ENCODE assay signal across 6 cellular contexts in genomic region chr4:932713-933070, GRCh38. TPM values are rescaled to one million over a fixed set of nuclear protein-coding genes. Genes with fewer than 3 reads are reported as not detected.
A peak's percentile ranks its signal among the peaks of the same experiment; 100 is the strongest.
DNase-seq lines count a peak whose midpoint lies in the region; ATAC-seq and TF ChIP-seq lines count a peak whose summit lies in the region.

No MANE protein-coding gene starts in this region.

- peak; percentile 6 for ATAC-seq in activated CD4-positive, alpha-beta T cell treated with anti-CD3 and anti-CD28 coated beads for 36 hours

- DNase-seq in activated CD4-positive, alpha-beta T cell treated with anti-CD3 and anti-CD28 coated beads for 36 hours, result no peak
- no peak for DNase-seq in activated CD4-positive, alpha-beta T cell treated with anti-CD3 and anti-CD28 coated beads for 1 hour
- no peak for DNase-seq in NCI-H187 treated with DMSO at 0.1 percent for 48 hours (lab: John Stamatoyannopoulos, UW)
- no peak for DNase-seq in NCI-H2029 (lab: John Stamatoyannopoulos, UW)

- H3K27ac Mint-ChIP-seq in activated CD4-positive, alpha-beta T cell treated with anti-CD3 and anti-CD28 coated beads for 36 hours, result peak overlapping the region; percentile 89
- H3K27ac Mint-ChIP-seq in brain, result peak overlapping the region; percentile 94 to 98 (median 95)
- H3K27ac Mint-ChIP-seq in nephron, result peak overlapping the region; percentile 73 to 90 (median 90)

- POLR2A ChIA-PET in activated CD4-positive, alpha-beta T cell treated with anti-CD3 and anti-CD28 coated beads for 36 hours (lab: Charles Lee), result interaction anchor here (1.0 to 1.7 kb wide), 3 partner anchors 40 to 151 kb away, joined by 3 to 5 read pairs (median 4); partner anchors contain the start of gene DGKQ

- intact Hi-C loops in activated CD4-positive, alpha-beta T cell treated with anti-CD3 and anti-CD28 coated beads for 36 hours (cut with DNase I, micrococcal nuclease), result loop anchor here (1.0 to 5.0 kb wide), 16 partner anchors 41 to 939 kb away; partner anchors contain the start of genes ATP5ME (in 1 of the 2), CTBP1 (in 1 of the 2), DGKQ (in 1 of the 2) and IDUA (in 1 of the 2)

- H3K36me3 Mint-ChIP-seq in activated CD4-positive, alpha-beta T cell treated with anti-CD3 and anti-CD28 coated beads for 36 hours (ENCODE audit: low read depth), result no peaks in the 10 kb centered on the region
- no peaks in the 10 kb centered on the region for H3K36me3 Mint-ChIP-seq in brain
- no peaks in the 10 kb centered on the region for H3K36me3 Mint-ChIP-seq in nephron (ENCODE audit: low read depth)

- TF ChIP-seq CTCF in brain (conservative IDR thresholded peaks at IDR 0.05), result no peak
- no peak for TF ChIP-seq CTCF in nephron (IDR thresholded peaks at IDR 0.05; ENCODE audit: unreplicated experiment in 3 of 3)

- no peaks in the 10 kb centered on the region for H3K9me3 Mint-ChIP-seq in activated CD4-positive, alpha-beta T cell treated with anti-CD3 and anti-CD28 coated beads for 36 hours (ENCODE audit: low read depth)
- H3K9me3 Mint-ChIP-seq in brain, result no peaks in the 10 kb centered on the region
- H3K9me3 Mint-ChIP-seq in nephron, result no peaks in the 10 kb centered on the region

- H3K4me1 Mint-ChIP-seq in activated CD4-positive, alpha-beta T cell treated with anti-CD3 and anti-CD28 coated beads for 36 hours, result peaks cover 29% of the 10 kb centered on the region
- H3K4me1 Mint-ChIP-seq in brain (peaks cover 34% of the 10 kb centered on the region), nephron (peaks cover 21% of the 10 kb centered on the region)

- no peaks in the 10 kb centered on the region for H3K27me3 Mint-ChIP-seq in activated CD4-positive, alpha-beta T cell treated with anti-CD3 and anti-CD28 coated beads for 36 hours
- H3K27me3 Mint-ChIP-seq in brain, result peaks cover 11% of the 10 kb centered on the region
- H3K27me3 Mint-ChIP-seq in nephron (ENCODE audit: low read depth), result no peaks in the 10 kb centered on the region

- H3K4me3 Mint-ChIP-seq in activated CD4-positive, alpha-beta T cell treated with anti-CD3 and anti-CD28 coated beads for 36 hours, result peak overlapping the region; percentile 87
- H3K4me3 Mint-ChIP-seq in brain (peak overlapping the region; percentile 96 to 98 (median 97)), nephron (peak overlapping the region; percentile 95 to 98 (median 96))

- CTCF ChIA-PET in activated CD4-positive, alpha-beta T cell treated with anti-CD3 and anti-CD28 coated beads for 36 hours (lab: Charles Lee), result interaction anchor here (0.6 to 2.7 kb wide), 5 partner anchors 9 to 235 kb away, joined by 3 to 8 read pairs (median 4); no protein-coding TSS in a partner anchor

RNA-seq across cellular contexts. Expression of gene TMEM175, which starts 0.4 kb away (rescaled TPM):
- 10 to 100 TPM; 15.2 to 17.3 TPM for total RNA-seq in activated CD4-positive, alpha-beta T cell treated with anti-CD3 and anti-CD28 coated beads for 36 hours
- 61.5 TPM for polyA plus RNA-seq in brain (ENCODE audit: insufficient read depth, low read depth, low replicate concordance)

RNA-seq across cellular contexts. Expression of gene GAK, which starts 0.6 kb away (rescaled TPM):
- total RNA-seq in activated CD4-positive, alpha-beta T cell treated with anti-CD3 and anti-CD28 coated beads for 36 hours, result 10 to 100 TPM; 82.9 to 88.0 TPM
- polyA plus RNA-seq in brain (ENCODE audit: insufficient read depth, low read depth, low replicate concordance), result 71.3 TPM

RNA-seq across cellular contexts. Expression of gene DGKQ, which starts 40.7 kb away (rescaled TPM):
- 10 to 100 TPM in 1 of 2 experiments, 1 to 10 TPM in 1; 9.3 to 11.3 TPM for total RNA-seq in activated CD4-positive, alpha-beta T cell treated with anti-CD3 and anti-CD28 coated beads for 36 hours
- 4.4 TPM for polyA plus RNA-seq in brain (ENCODE audit: insufficient read depth, low read depth, low replicate concordance)

RNA-seq across cellular contexts. Expression of gene IDUA, which starts 54.2 kb away (rescaled TPM):
- 1 to 10 TPM; 6.4 to 9.0 TPM for total RNA-seq in activated CD4-positive, alpha-beta T cell treated with anti-CD3 and anti-CD28 coated beads for 36 hours
- polyA plus RNA-seq in brain (ENCODE audit: insufficient read depth, low read depth, low replicate concordance), result 3.6 TPM
